Comparison of ENCODE assay signal across 12 cellular contexts in genomic region chr6:128508588-128509296, GRCh38. TPM values are rescaled to one million over a fixed set of nuclear protein-coding genes. Genes with fewer than 3 reads are reported as not detected.
DNase-seq lines count a peak whose midpoint lies in the region; ATAC-seq, FAIRE-seq and TF ChIP-seq lines count a peak whose summit lies in the region.
"Had no signal": no experiment of that assay in that cellular context is flagged by ENCODE, and none has a peak within 500 bp of the region (broad histone marks: within the 10 kb centered on the region; RNA-seq: fewer than 3 reads in every experiment).

No MANE protein-coding gene starts in this region.

- H3K4me2 ChIP-seq in A549: peak overlapping the region; percentile 89
- H3K4me2 ChIP-seq in IMR-90 (ENCODE audit: low read depth, low read length): peak overlapping the region; percentile 24; the same call in 1 of the 2 replicates
- H3K4me2 ChIP-seq in mammary epithelial cell (ENCODE audit: insufficient read depth, low read depth, low read length): peak overlapping the region; percentile 87

- dilution Hi-C loops in IMR-90 (cut with HindIII; ENCODE audit: low sequenced_read_pairs, unreplicated experiment): no loop called here
- dilution Hi-C loops in mammary epithelial cell (cut with HindIII; ENCODE audit: low sequenced_read_pairs): no loop called here

- H3K9ac ChIP-seq in IMR-90 (ENCODE audit: low read depth, low read length): no peak overlapping the region
- peak overlapping the region; percentile 33 for H3K9ac ChIP-seq in mammary epithelial cell (ENCODE audit: insufficient read depth, low read length)

- H3K18ac ChIP-seq in IMR-90 (ENCODE audit: low read depth, low read length): peak overlapping the region; percentile 64; the same call in 1 of the 2 replicates

- H4K20me1 ChIP-seq in IMR-90 (ENCODE audit: insufficient read depth, low read length) (peaks cover 31% of the 10 kb centered on the region), mammary epithelial cell (ENCODE audit: insufficient read depth, low read length) (no peaks in the 10 kb centered on the region)

- POLR2A ChIA-PET in A549 (lab: Yijun Ruan, JAX) (interaction anchor here (2.5 kb wide), 1 partner anchor 11 kb away, joined by 10 read pairs; the partner anchor contains the start of gene PTPRK), IMR-90 (lab: Charles Lee; ENCODE audit: unreplicated experiment) (no interaction called here)

- peak overlapping the region; percentile 51; the same call in 1 of the 2 replicates for H4K5ac ChIP-seq in IMR-90 (ENCODE audit: low read depth, low read length)

- peak; percentile 67 to 86 for DNase-seq in A549 (ENCODE audit: low read depth in 1 of 2, low spot score in 1 of 2)
- peak; percentile 93 for DNase-seq in IMR-90
- DNase-seq in mammary epithelial cell: peak; percentile 95
- peak; percentile 76 for DNase-seq in kidney glomerular epithelial cell (lab: John Stamatoyannopoulos, UW)
- no peak for DNase-seq in aorta
- no peak for DNase-seq in prostate gland (ENCODE audit: low spot score)
- DNase-seq: Karpas-422 had no signal

- CTCF ChIA-PET in A549 (lab: Yijun Ruan, JAX) (interaction anchor here (1.3 kb wide), 1 partner anchor 653 kb away, joined by 4 read pairs; no protein-coding TSS in a partner anchor), IMR-90 (lab: Yijun Ruan, JAX) (no interaction called here), mammary epithelial cell (lab: Charles Lee; ENCODE audit: low non-redundant PET) (interaction anchor here (0.5 kb wide), 1 partner anchor 37 kb away, joined by 21 read pairs; no protein-coding TSS in a partner anchor)

- peak overlapping the region; percentile 58 for H2BK120ac ChIP-seq in IMR-90 (ENCODE audit: low read depth, low read length)

- FAIRE-seq in A549 (lab: Jason Lieb, UNC): peak; percentile 86
- FAIRE-seq: GM12891 had no signal

- H2AFZ ChIP-seq in IMR-90 (replicated peaks; ENCODE audit: low read length, poor library complexity): no peak overlapping the region
- no peak overlapping the region for H2AFZ ChIP-seq in mammary epithelial cell (ENCODE audit: low read depth, low read length)

- TF ChIP-seq EP300 in A549 (IDR thresholded peaks at IDR 0.05): peak in 1 of 2 experiments; percentile 37; a peak in 1 of 5 replicates

- no peak overlapping the region; the same call in 1 of the 2 replicates for H2AK5ac ChIP-seq in IMR-90 (ENCODE audit: low read depth, low read length)

- peak overlapping the region; percentile 28 for H3K4ac ChIP-seq in IMR-90 (ENCODE audit: low read depth, low read length)

- no peak overlapping the region for H3K14ac ChIP-seq in IMR-90 (replicated peaks; ENCODE audit: low read depth, low read length)

- no peak overlapping the region for H4K8ac ChIP-seq in IMR-90 (ENCODE audit: low read depth in 2 of 2, low read length in 2 of 2)

- H3K27ac ChIP-seq in A549 (peak overlapping the region; percentile 89 to 90), IMR-90 (ENCODE audit: insufficient read depth, low read length) (no peak overlapping the region; the same call in 1 of the 2 replicates), mammary epithelial cell (ENCODE audit: insufficient read depth, low read depth, low read length) (peak overlapping the region; percentile 96), aorta (ENCODE audit: low read depth in 1 of 2, low read length in 2 of 2) (no peak overlapping the region), prostate gland (no peak overlapping the region)
- H3K27ac ChIP-seq: coronary artery had no signal

- no peak overlapping the region for H3K23ac ChIP-seq in IMR-90 (ENCODE audit: low read depth, low read length)

- peaks cover 19 to 63% of the 10 kb centered on the region in 2 experiments for H3K79me1 ChIP-seq in IMR-90 (ENCODE audit: low read depth in 1 of 2, low read length in 2 of 2)

- no peak overlapping the region for H2BK20ac ChIP-seq in IMR-90 (ENCODE audit: low read depth, low read length)

- no peak for TF ChIP-seq CTCF in A549 (IDR thresholded peaks at IDR 0.05)
- no peak for TF ChIP-seq CTCF in IMR-90 (conservative IDR thresholded peaks at IDR 0.05; ENCODE audit: low read depth, low read length)
- no peak for TF ChIP-seq CTCF in mammary epithelial cell (conservative IDR thresholded peaks at IDR 0.05 in 1 of 2, IDR thresholded peaks at IDR 0.05 in 1 of 2; ENCODE audit: extremely low read depth in 1 of 2, insufficient read depth in 1 of 2, low read depth in 1 of 2, low read length in 2 of 2)
- no peak for TF ChIP-seq CTCF in prostate gland (IDR thresholded peaks at IDR 0.05)

- H3K56ac ChIP-seq in IMR-90 (ENCODE audit: extremely low read depth, insufficient read depth, low read length): no peak overlapping the region

- H2BK15ac ChIP-seq in IMR-90 (ENCODE audit: low read depth, low read length): peak overlapping the region; percentile 45; the same call in 1 of the 3 replicates

- in situ Hi-C loops in IMR-90 (cut with MboI; ENCODE audit: low sequenced_read_pairs): loop anchor here (10.0 kb wide), 1 partner anchor 164 kb away; no protein-coding TSS in a partner anchor
- in situ Hi-C loops in mammary epithelial cell (cut with MboI; ENCODE audit: low sequenced_read_pairs in 2 of 2): loop anchor here in 1 of 2 donors (25.0 kb wide), 2 partner anchors 346 to 771 kb away; no protein-coding TSS in a partner anchor

- H3K27me3 ChIP-seq in IMR-90 (ENCODE audit: control insufficient read depth, insufficient read depth, low read length) (no peaks in the 10 kb centered on the region), mammary epithelial cell (ENCODE audit: insufficient read depth, low read length) (no peaks in the 10 kb centered on the region), aorta (ENCODE audit: control insufficient read depth in 1 of 2, insufficient read depth in 2 of 2, low read length in 1 of 2) (no peaks in the 10 kb centered on the region), prostate gland (replicated peaks; ENCODE audit: insufficient read depth) (no peaks in the 10 kb centered on the region)

- no peak for TF ChIP-seq POLR2A in A549 (IDR thresholded peaks at IDR 0.05; ENCODE audit: low read length)
- no peak for TF ChIP-seq POLR2A in IMR-90 (IDR thresholded peaks at IDR 0.05; ENCODE audit: low read depth, low read length)
- TF ChIP-seq POLR2A in prostate gland (IDR thresholded peaks at IDR 0.05): no peak

- TF ChIP-seq RAD21 in A549 (conservative IDR thresholded peaks at IDR 0.05 in 1 of 2, IDR thresholded peaks at IDR 0.05 in 1 of 2): no peak
- no peak for TF ChIP-seq RAD21 in IMR-90 (IDR thresholded peaks at IDR 0.05; ENCODE audit: low read length)

- BruUV-seq in IMR-90 (replicated peaks; lab: Mats Ljungman, UMichigan) (no TSS peak), mammary epithelial cell (replicated peaks; lab: Mats Ljungman, UMichigan) (TSS peak; percentile 6)

- H4K91ac ChIP-seq in IMR-90 (ENCODE audit: insufficient read depth, low read depth, low read length): no peak overlapping the region; the same call in 1 of the 2 replicates

- intact Hi-C loops in IMR-90 (cut with micrococcal nuclease) (no loop called here), mammary epithelial cell (cut with micrococcal nuclease) (no loop called here), aorta (cut with DNase I) (no loop called here), prostate gland (cut with DNase I) (no loop called here)

- H3K79me2 ChIP-seq in mammary epithelial cell (ENCODE audit: insufficient read depth, low read length): peaks cover 90% of the 10 kb centered on the region

- H3K9me3 ChIP-seq in A549 (no peaks in the 10 kb centered on the region), IMR-90 (ENCODE audit: control insufficient read depth, insufficient read depth, low read length) (no peaks in the 10 kb centered on the region), mammary epithelial cell (replicated peaks; ENCODE audit: insufficient read depth, low read length) (no peaks in the 10 kb centered on the region), aorta (ENCODE audit: control insufficient read depth, low read length) (no peaks in the 10 kb centered on the region), prostate gland (no peaks in the 10 kb centered on the region)
- H3K9me3 ChIP-seq: HAP-1 had no signal

- ATAC-seq in A549 (peak; percentile 89 to 93), IMR-90 (ENCODE audit: low read depth) (peak; percentile 66), HG02973 (IDR thresholded peaks at IDR 0.05; ENCODE audit: unreplicated experiment) (no peak), GM18870 (IDR thresholded peaks at IDR 0.05; ENCODE audit: unreplicated experiment) (no peak), aorta (ENCODE audit: low FRiP score) (no peak)

- H3K4me1 ChIP-seq in A549: peaks cover 89% of the 10 kb centered on the region
- peaks cover 24% of the 10 kb centered on the region for H3K4me1 ChIP-seq in IMR-90 (ENCODE audit: control insufficient read depth, insufficient read depth, low read length)
- peaks cover 54% of the 10 kb centered on the region for H3K4me1 ChIP-seq in mammary epithelial cell (ENCODE audit: insufficient read depth, low read length)
- peaks cover 0 to 3% of the 10 kb centered on the region in 2 donors for H3K4me1 ChIP-seq in aorta (ENCODE audit: control insufficient read depth in 1 of 2, insufficient read depth in 2 of 2, low read length in 2 of 2)
- no peaks in the 10 kb centered on the region for H3K4me1 ChIP-seq in prostate gland (replicated peaks)

- H3K36me3 ChIP-seq in IMR-90 (ENCODE audit: control insufficient read depth, insufficient read depth, low read length) (no peaks in the 10 kb centered on the region), mammary epithelial cell (ENCODE audit: insufficient read depth, low read length) (no peaks in the 10 kb centered on the region), aorta (ENCODE audit: control insufficient read depth in 1 of 2, insufficient read depth in 2 of 2, low read length in 1 of 2) (no peaks in the 10 kb centered on the region), prostate gland (no peaks in the 10 kb centered on the region)
- H3K36me3 ChIP-seq: HAP-1 had no signal

- WGBS in A549 (ENCODE audit: missing lambda C conversion rate): under 1% methylated on average over 15 of the region's 15 CpGs
- WGBS in IMR-90 (ENCODE audit: extremely low coverage in 2 of 2, insufficient read length in 1 of 2), 2 experiments: 100% methylated on average over 2 of the region's 15 CpGs; no CpG with 5 or more reads in 1 of the 2 experiments
- 0% methylated on average over 7 of the region's 15 CpGs for WGBS in mammary epithelial cell (ENCODE audit: low coverage, missing lambda C conversion rate)
- 90 to 93% methylated on average over 15 of the region's 15 CpGs for WGBS in aorta, 2 donors
- WGBS in prostate gland: 89% methylated on average over 15 of the region's 15 CpGs

- H3K4me3 ChIP-seq in A549 (peak overlapping the region; percentile 34), IMR-90 (ENCODE audit: insufficient read depth, low read depth, low read length) (no peak overlapping the region), mammary epithelial cell (replicated peaks in 1 of 3; ENCODE audit: insufficient read depth in 1 of 3, low read depth in 2 of 3, low read length in 3 of 3) (peak overlapping the region in 1 of 3 experiments; percentile 30), aorta (ENCODE audit: low read length in 2 of 2) (no peak overlapping the region), prostate gland (no peak overlapping the region)
- H3K4me3 ChIP-seq: coronary artery, HAP-1 had no signal

- peaks cover 25% of the 10 kb centered on the region for H3K9me1 ChIP-seq in IMR-90 (ENCODE audit: insufficient read depth, low read length)

- H2AK9ac ChIP-seq in IMR-90 (replicated peaks; ENCODE audit: low read depth, low read length, poor library complexity): no peak overlapping the region

- H2BK5ac ChIP-seq in IMR-90 (ENCODE audit: low read depth, low read length, poor library complexity, severe bottlenecking): peak overlapping the region; percentile 68

RNA-seq across cellular contexts. Expression of gene PTPRK, which starts 11.7 kb away (rescaled TPM):
- polyA plus RNA-seq in A549 (2011; rRNA removed) (16.1 and 33.9 TPM in 2 replicates), A549 (2017; fragmentation: RNase III; extraction: RNeasy Plus Mini Kit Qiagen cat#74134 plus additional on column Dnase treatment) (11.1 to 15.2 TPM (median 14.4 TPM) in 3 replicates), IMR-90 (2012; rRNA removed) (14.1 and 18.0 TPM in 2 replicates), mammary epithelial cell (14.7 TPM), aorta (10 to 100 TPM in 1 of 2 donors, 1 to 10 TPM in 1; 3.9 to 10.2 TPM)
- polyA plus RNA-seq in A549 (2012; cell fraction: cytosol; rRNA removed): 3.6 and 3.9 TPM in 2 replicates
- 7.0 and 8.8 TPM in 2 replicates for polyA plus RNA-seq in A549 (2012; cell fraction: nucleus; rRNA removed)
- 42.1 and 47.4 TPM in 2 replicates for polyA minus RNA-seq in A549 (2011; rRNA and poly(A)+ RNA removed)
- total RNA-seq in IMR-90 (2012; rRNA removed) (66.1 and 80.8 TPM in 2 replicates), mammary epithelial cell (100 to 1,000 TPM; 103 to 336 TPM), aorta (10 to 100 TPM; 39.6 to 50.6 TPM), prostate gland (10 to 100 TPM; 32.0 to 64.6 TPM)
- polyA plus RNA-seq in IMR-90 (2012; cell fraction: cytosol; rRNA removed): 7.3 and 16.2 TPM in 2 replicates
- polyA plus RNA-seq in IMR-90 (2012; cell fraction: nucleus; rRNA removed; ENCODE audit: low replicate concordance): 3.5 and 12.9 TPM in 2 replicates
- 138 TPM for polyA minus RNA-seq in mammary epithelial cell

Comparison
In these comparisons a context has a peak if more than half of its experiments do, and no peak if none do; other contexts are left out.
1. ATAC-seq: peak in A549 (2 of 2) and IMR-90 (single experiment); none in HG02973 (single experiment), GM18870 (single experiment) and aorta (single experiment).
2. DNase-seq: peak in A549 (2 of 2), IMR-90 (single experiment), mammary epithelial cell (single experiment) and kidney glomerular epithelial cell (single experiment); none in aorta (0 of 2) and prostate gland (single experiment).
3. H3K27ac ChIP-seq: peak in A549 (2 of 2) and mammary epithelial cell (single experiment); none in IMR-90 (single experiment), aorta (0 of 2) and prostate gland (0 of 2).
4. H3K4me2 ChIP-seq: peak in every context shown above with its lines; median percentile 89 in A549; 87 in mammary epithelial cell; 24 in IMR-90.